1 cellular context compared by ENCODE assay signal in the genomic region with DNA sequence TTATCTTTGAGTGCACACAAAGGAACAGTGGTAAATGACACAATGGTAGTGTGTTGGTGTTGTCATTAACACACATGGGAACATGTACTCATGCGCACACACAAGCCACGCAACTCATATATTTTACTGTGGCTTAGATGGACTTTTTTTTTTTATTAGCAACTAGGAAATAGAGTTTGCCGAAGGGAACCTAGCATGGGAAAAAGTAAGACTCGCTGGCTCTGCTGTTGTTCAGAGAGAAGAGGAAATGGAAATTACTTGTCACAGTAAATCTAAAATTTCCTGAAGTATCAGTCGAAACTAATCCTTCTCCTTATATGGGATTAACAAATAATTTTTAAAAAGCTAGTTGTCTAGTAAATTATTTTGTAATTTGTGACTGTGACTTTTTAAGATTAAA.
TF ChIP-seq lines count a peak whose summit lies in the region.

No MANE protein-coding gene starts in this region.

TF ChIP-seq in endothelial cell of umbilical vein, 7 proteins besides CTCF, POLR2A, EP300 and RAD21:
- no peak for TF ChIP-seq MYC (IDR thresholded peaks at IDR 0.05; ENCODE audit: low read depth, low read length)
- no peak for TF ChIP-seq GATA2 (IDR thresholded peaks at IDR 0.05; ENCODE audit: insufficient read depth, insufficient read length, low read depth, low read length)
- TF ChIP-seq, protein P1, sequence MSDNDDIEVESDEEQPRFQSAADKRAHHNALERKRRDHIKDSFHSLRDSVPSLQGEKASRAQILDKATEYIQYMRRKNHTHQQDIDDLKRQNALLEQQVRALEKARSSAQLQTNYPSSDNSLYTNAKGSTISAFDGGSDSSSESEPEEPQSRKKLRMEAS (IDR thresholded peaks at IDR 0.05; ENCODE audit: insufficient read depth, insufficient read length), result no peak
- no peak for TF ChIP-seq JUN (IDR thresholded peaks at IDR 0.05; ENCODE audit: borderline replicate concordance, insufficient read depth, insufficient read length, low read depth)
- no peak for TF ChIP-seq EZH2 (IDR thresholded peaks at IDR 0.05; ENCODE audit: borderline replicate concordance, low read depth, low read length, severe bottlenecking)
- TF ChIP-seq POLR2AphosphoS5 (IDR thresholded peaks at IDR 0.05; ENCODE audit: insufficient read depth, low read depth, low read length), result no peak
- TF ChIP-seq FOS (IDR thresholded peaks at IDR 0.05; ENCODE audit: borderline replicate concordance, insufficient read depth, low read length), result no peak
